14 cellular contexts compared by ENCODE assay signal in genomic region chr1:111142358-111142975, GRCh38. TPM values are rescaled to one million over a fixed set of nuclear protein-coding genes. Genes with fewer than 3 reads are reported as not detected.
DNase-seq lines count a peak whose midpoint lies in the region; ATAC-seq and TF ChIP-seq lines count a peak whose summit lies in the region.
"Had no signal": no experiment of that assay in that cellular context is flagged by ENCODE, and none has a peak within 500 bp of the region (broad histone marks: within the 10 kb centered on the region; RNA-seq: fewer than 3 reads in every experiment).

No MANE protein-coding gene starts in this region.

- DNase-seq in SK-N-SH (no peak), SK-N-DZ (ENCODE audit: low spot score) (peak; percentile 19), glomerular visceral epithelial cell (ENCODE audit: extremely low spot score) (peak; percentile 7), mesendoderm (no peak)
- no peak for DNase-seq in stimulated activated effector memory CD8-positive, alpha-beta T cell treated with anti-CD3 and anti-CD28 coated beads, Interleukin-12 subunit alpha, Interleukin-12 subunit beta, amount 100 ng/mL, for 72 hours (ENCODE audit: low spot score in 2 of 2)
- no peak for DNase-seq in stimulated activated CD4-positive, alpha-beta T cell treated with anti-CD3 and anti-CD28 coated beads, Interleukin-15, amount 100 ng/mL, for 24 hours
- no peak for DNase-seq in stimulated activated CD4-positive, alpha-beta T cell treated with anti-CD3 and anti-CD28 coated beads, Interleukin-4, amount 100 ng/mL, for 24 hours
- DNase-seq: 8988T, midbrain, NCI-H1930, Peyer's patch, sigmoid colon had no signal

- H2AFZ ChIP-seq in SK-N-SH (ENCODE audit: low read depth), result no peak overlapping the region

- no peak overlapping the region for H3K9ac ChIP-seq in SK-N-SH
- H3K9ac ChIP-seq in mesendoderm (ENCODE audit: low read length), result no peak overlapping the region

- H3K56ac ChIP-seq in mesendoderm (ENCODE audit: low read length), result no peak overlapping the region

- H3K18ac ChIP-seq in mesendoderm (ENCODE audit: low read length), result no peak overlapping the region

- H3F3A ChIP-seq in SK-N-SH (replicated peaks; ENCODE audit: insufficient read depth), result no peaks in the 10 kb centered on the region

- H3K4me2 ChIP-seq in SK-N-SH (peak overlapping the region; percentile 92; the same call in 1 of the 2 replicates), mesendoderm (ENCODE audit: low read length) (no peak overlapping the region)

- no peaks in the 10 kb centered on the region for H3K27me3 ChIP-seq in SK-N-SH (ENCODE audit: insufficient read depth)
- no peaks in the 10 kb centered on the region for H3K27me3 ChIP-seq in mesendoderm (ENCODE audit: insufficient read depth, low read length, poor library complexity)
- H3K27me3 ChIP-seq: Peyer's patch, sigmoid colon had no signal

- peaks cover 7 to 25% of the 10 kb centered on the region in 2 experiments; a peak in 3 of 4 replicates for H3K4me1 ChIP-seq in SK-N-SH (ENCODE audit: control insufficient read depth in 1 of 2, insufficient read depth in 2 of 2, low read depth in 1 of 2, low read length in 1 of 2)
- H3K4me1 ChIP-seq in mesendoderm (ENCODE audit: control insufficient read depth, low read depth, low read length), result no peaks in the 10 kb centered on the region

- no peak for TF ChIP-seq RAD21 in SK-N-SH (IDR thresholded peaks at IDR 0.05; ENCODE audit: low read length)

- peaks cover 42% of the 10 kb centered on the region for H3K36me3 Mint-ChIP-seq in stimulated activated effector memory CD8-positive, alpha-beta T cell treated with anti-CD3 and anti-CD28 coated beads, Interleukin-12 subunit alpha, Interleukin-12 subunit beta, amount 100 ng/mL, for 72 hours

- no peaks in the 10 kb centered on the region for H3K9me3 ChIP-seq in SK-N-SH
- H3K9me3 ChIP-seq: Peyer's patch, sigmoid colon had no signal

- H3K4me3 ChIP-seq in SK-N-SH (ENCODE audit: low read depth in 2 of 2, low read length in 1 of 2), result no peak overlapping the region
- H3K4me3 ChIP-seq in mesendoderm (ENCODE audit: low read length), result no peak overlapping the region
- H3K4me3 ChIP-seq: sigmoid colon had no signal

- H3K27ac ChIP-seq in SK-N-SH (ENCODE audit: low read depth in 2 of 2, low read length in 1 of 2), result no peak overlapping the region
- H3K27ac ChIP-seq in mesendoderm (ENCODE audit: low read depth, low read length), result no peak overlapping the region
- H3K27ac ChIP-seq: sigmoid colon, VCaP had no signal

- H4K5ac ChIP-seq in mesendoderm (ENCODE audit: low read length), result no peak overlapping the region

- TF ChIP-seq CTCF in SK-N-SH (IDR thresholded peaks at IDR 0.05), result no peak

- CTCF ChIA-PET in SK-N-SH (lab: Yijun Ruan, JAX), result interaction anchor here (1.2 kb wide), 1 partner anchor 52 kb away, joined by 3 read pairs; no protein-coding TSS in a partner anchor

- H3K4me3 Mint-ChIP-seq in stimulated activated effector memory CD8-positive, alpha-beta T cell treated with anti-CD3 and anti-CD28 coated beads, Interleukin-12 subunit alpha, Interleukin-12 subunit beta, amount 100 ng/mL, for 72 hours, result peak overlapping the region; percentile 90

- no peak overlapping the region for H3K23ac ChIP-seq in mesendoderm (ENCODE audit: low read length)

- H2BK120ac ChIP-seq in mesendoderm (ENCODE audit: low read depth, low read length), result no peak overlapping the region

- H4K8ac ChIP-seq in mesendoderm (ENCODE audit: low read depth, low read length), result no peak overlapping the region

- H4K20me1 ChIP-seq in SK-N-SH (ENCODE audit: insufficient read depth), result peaks cover 5% of the 10 kb centered on the region; the same call in 1 of the 2 replicates

- POLR2A ChIA-PET in SK-N-SH (lab: Yijun Ruan, JAX), result no interaction called here

- peaks cover 7 to 8% of the 10 kb centered on the region in 2 experiments for H3K36me3 ChIP-seq in SK-N-SH (replicated peaks in 1 of 2; ENCODE audit: control insufficient read depth in 1 of 2, insufficient read depth in 2 of 2, low read length in 1 of 2)
- H3K36me3 ChIP-seq in mesendoderm (ENCODE audit: control insufficient read depth, insufficient read depth, low read length), result no peaks in the 10 kb centered on the region
- H3K36me3 ChIP-seq: Peyer's patch had no signal

- no peak for TF ChIP-seq EP300 in SK-N-SH (IDR thresholded peaks at IDR 0.05; ENCODE audit: borderline replicate concordance in 1 of 2, low read depth in 1 of 2, low read length in 1 of 2)

- H3K9me3 Mint-ChIP-seq in stimulated activated effector memory CD8-positive, alpha-beta T cell treated with anti-CD3 and anti-CD28 coated beads, Interleukin-12 subunit alpha, Interleukin-12 subunit beta, amount 100 ng/mL, for 72 hours, result no peaks in the 10 kb centered on the region

- no peak overlapping the region for H2AK5ac ChIP-seq in mesendoderm (ENCODE audit: low read length)

- H2BK15ac ChIP-seq in mesendoderm (replicated peaks; ENCODE audit: low read depth), result no peak overlapping the region

- 81% methylated on average over 5 of the region's 5 CpGs for WGBS in SK-N-SH (ENCODE audit: low lambda C conversion rate)
- no CpG with 5 or more reads among the region's 5 CpGs for WGBS in mesendoderm (ENCODE audit: extremely low coverage, insufficient coverage, low lambda C conversion rate)

- no peak overlapping the region for H3K27ac Mint-ChIP-seq in stimulated activated effector memory CD8-positive, alpha-beta T cell treated with anti-CD3 and anti-CD28 coated beads, Interleukin-12 subunit alpha, Interleukin-12 subunit beta, amount 100 ng/mL, for 72 hours

- peaks cover 14% of the 10 kb centered on the region for H3K79me1 ChIP-seq in mesendoderm (ENCODE audit: low read length)

- H3K4ac ChIP-seq in mesendoderm (ENCODE audit: low read depth, low read length), result no peak overlapping the region

- no peak overlapping the region for H2BK5ac ChIP-seq in mesendoderm (ENCODE audit: low read length)

- no peaks in the 10 kb centered on the region for H3K9me2 ChIP-seq in SK-N-SH

- H3K79me2 ChIP-seq in SK-N-SH (ENCODE audit: insufficient read depth), result peaks cover 93% of the 10 kb centered on the region
- H3K79me2 ChIP-seq in mesendoderm (ENCODE audit: control insufficient read depth, insufficient read depth, low read length), result peaks cover 42% of the 10 kb centered on the region

- H3K4me1 Mint-ChIP-seq in stimulated activated effector memory CD8-positive, alpha-beta T cell treated with anti-CD3 and anti-CD28 coated beads, Interleukin-12 subunit alpha, Interleukin-12 subunit beta, amount 100 ng/mL, for 72 hours, result peaks cover 57% of the 10 kb centered on the region

- ATAC-seq in SK-N-SH treated with all-trans-retinoic acid at 6 μM for 48 hours, result no peak
- no peak for ATAC-seq in stimulated activated effector memory CD8-positive, alpha-beta T cell treated with anti-CD3 and anti-CD28 coated beads, Interleukin-12 subunit alpha, Interleukin-12 subunit beta, amount 100 ng/mL, for 72 hours

TF ChIP-seq in SK-N-SH, 30 proteins besides CTCF, POLR2A, EP300 and RAD21 (continues in another document):
- no peak for TF ChIP-seq FOXM1 (IDR thresholded peaks at IDR 0.05; ENCODE audit: low read depth)
- no peak for TF ChIP-seq CHD2 (IDR thresholded peaks at IDR 0.05; ENCODE audit: low read length, partially characterized antibody)
- TF ChIP-seq MAX (IDR thresholded peaks at IDR 0.05; ENCODE audit: low read depth), result no peak

TF ChIP-seq in SK-N-SH treated with all-trans-retinoic acid at 6 μM for 48 hours, 23 proteins besides CTCF, POLR2A, EP300 and RAD21:
- TF ChIP-seq CSRNP3 (CRISPR knock-in tag; IDR thresholded peaks at IDR 0.05) (no peak), PPARA (CRISPR knock-in tag; IDR thresholded peaks at IDR 0.05; ENCODE audit: borderline replicate concordance) (no peak), GLIS3 (CRISPR knock-in tag; IDR thresholded peaks at IDR 0.05) (no peak)

RNA-seq across cellular contexts. Expression of gene CEPT1, which starts 2.4 kb away (rescaled TPM):
- polyA plus RNA-seq in SK-N-SH (2012; rRNA removed), result 11.6 and 17.6 TPM in 2 replicates
- polyA plus RNA-seq in SK-N-SH (2012; cell fraction: cytosol; rRNA removed), result 16.4 and 17.4 TPM in 2 replicates
- polyA plus RNA-seq in SK-N-SH (2012; cell fraction: nucleus; rRNA removed), result 7.9 and 25.8 TPM in 2 replicates
- 19.6 and 26.2 TPM in 2 replicates for polyA plus RNA-seq in SK-N-DZ (2014; cell fraction: cytosol; rRNA removed)
- polyA plus RNA-seq in SK-N-DZ (2014; cell fraction: nucleus; rRNA removed), result 32.7 and 40.8 TPM in 2 replicates
- polyA plus RNA-seq in mesendoderm (2013, experiment 1 of 2), result 15.1 TPM
- 14.3 TPM for polyA plus RNA-seq in mesendoderm (2013, experiment 2 of 2)

RNA-seq across cellular contexts. Expression of gene DRAM2, which starts 2.6 kb away (rescaled TPM):
- 19.2 and 26.4 TPM in 2 replicates for polyA plus RNA-seq in SK-N-SH (2012; rRNA removed)
- 30.6 and 33.2 TPM in 2 replicates for polyA plus RNA-seq in SK-N-SH (2012; cell fraction: cytosol; rRNA removed)
- polyA plus RNA-seq in SK-N-SH (2012; cell fraction: nucleus; rRNA removed), result 12.2 and 33.4 TPM in 2 replicates
- 52.2 and 55.0 TPM in 2 replicates for polyA plus RNA-seq in SK-N-DZ (2014; cell fraction: cytosol; rRNA removed)
- 45.8 and 50.4 TPM in 2 replicates for polyA plus RNA-seq in SK-N-DZ (2014; cell fraction: nucleus; rRNA removed)
- 20.9 TPM for polyA plus RNA-seq in mesendoderm (2013, experiment 1 of 2)
- 21.2 TPM for polyA plus RNA-seq in mesendoderm (2013, experiment 2 of 2)

RNA-seq across cellular contexts. Expression of gene DENND2D, which starts 58.0 kb away (rescaled TPM):
- 1.3 and 1.6 TPM in 2 replicates for polyA plus RNA-seq in SK-N-SH (2012; rRNA removed)
- 1.1 and 1.6 TPM in 2 replicates for polyA plus RNA-seq in SK-N-SH (2012; cell fraction: cytosol; rRNA removed)
- polyA plus RNA-seq in SK-N-SH (2012; cell fraction: nucleus; rRNA removed), result 1.3 and 2.3 TPM in 2 replicates
- polyA plus RNA-seq in SK-N-DZ (2014; cell fraction: cytosol; rRNA removed), result not detected in 2 replicates
- 0.11 TPM in 1 of 2 replicates, not detected in the other for polyA plus RNA-seq in SK-N-DZ (2014; cell fraction: nucleus; rRNA removed)
- 0.53 TPM for polyA plus RNA-seq in mesendoderm (2013, experiment 1 of 2)
- 0.46 TPM for polyA plus RNA-seq in mesendoderm (2013, experiment 2 of 2)

Comparison
In these comparisons a context has a peak if more than half of its experiments do, and no peak if none do; other contexts are left out.
1. DNase-seq: peak in SK-N-DZ (single experiment) and glomerular visceral epithelial cell (single experiment); none in SK-N-SH (single experiment), stimulated activated effector memory CD8-positive, alpha-beta T cell treated with anti-CD3 and anti-CD28 coated beads, Interleukin-12 subunit alpha, Interleukin-12 subunit beta, amount 100 ng/mL, for 72 hours (0 of 2), stimulated activated CD4-positive, alpha-beta T cell treated with anti-CD3 and anti-CD28 coated beads, Interleukin-15, amount 100 ng/mL, for 24 hours (single experiment), stimulated activated CD4-positive, alpha-beta T cell treated with anti-CD3 and anti-CD28 coated beads, Interleukin-4, amount 100 ng/mL, for 24 hours (single experiment) and mesendoderm (single experiment).